In genomic region chr6:128491041-128491642, GRCh38 we compare ENCODE assay signal across 10 cellular contexts. TPM values are rescaled to one million over a fixed set of nuclear protein-coding genes. Genes with fewer than 3 reads are reported as not detected.
A peak's percentile ranks its signal among the peaks of the same experiment; 100 is the strongest.
DNase-seq lines count a peak whose midpoint lies in the region; ATAC-seq and TF ChIP-seq lines count a peak whose summit lies in the region.
"Had no signal": no experiment of that assay in that cellular context is flagged by ENCODE, and none has a peak within 500 bp of the region (broad histone marks: within the 10 kb centered on the region; RNA-seq: fewer than 3 reads in every experiment).

No MANE protein-coding gene starts in this region.

- H3K27me3 ChIP-seq in endocrine pancreas (ENCODE audit: control insufficient read depth, insufficient read depth, low read length) (no peaks in the 10 kb centered on the region), uterus (no peaks in the 10 kb centered on the region)

- H3K27ac ChIP-seq in uterus, result peak overlapping the region; percentile 60 to 76

- ATAC-seq in Right ventricle myocardium inferior (peak; percentile 14), mucosa of descending colon (peak; percentile 79), GM21360 (IDR thresholded peaks at IDR 0.05; ENCODE audit: unreplicated experiment) (no peak)

- no peak overlapping the region for H3K9ac ChIP-seq in endocrine pancreas (ENCODE audit: control insufficient read depth, insufficient read depth, low read length)

- intact Hi-C loops in Right ventricle myocardium inferior (cut with DNase I), result no loop called here
- intact Hi-C loops in cardiac septum (cut with DNase I), result no loop called here
- intact Hi-C loops in mucosa of descending colon (cut with DNase I, micrococcal nuclease), result no loop called here
- intact Hi-C loops in uterus (cut with DNase I; ENCODE audit: low total_unique reads), result no loop called here

- no peak for TF ChIP-seq POLR2A in uterus (IDR thresholded peaks at IDR 0.05)

- H3K36me3 ChIP-seq in endocrine pancreas (ENCODE audit: control insufficient read depth, insufficient read depth, low read length) (no peaks in the 10 kb centered on the region), mucosa of descending colon (ENCODE audit: low read depth) (no peaks in the 10 kb centered on the region), uterus (no peaks in the 10 kb centered on the region)

- DNase-seq in Right ventricle myocardium inferior (ENCODE audit: missing footprints) (no peak), cardiac septum (ENCODE audit: low spot score) (no peak), mucosa of descending colon (no peak), uterus (no peak), DMS53 (lab: John Stamatoyannopoulos, UW) (no peak)
- DNase-seq in NK-92 treated with Interleukin-12 subunit alpha and Interleukin-12 subunit beta, amount 100 ng/mL, for 24 hours (lab: John Stamatoyannopoulos, UW), result no peak
- DNase-seq: naive B cell, NCI-H1436 treated with DMSO at 0.1 percent for 48 hours had no signal

- H3K4me3 ChIP-seq in endocrine pancreas (ENCODE audit: control insufficient read depth, insufficient read depth, low read length), result peak overlapping the region; percentile 85
- no peak overlapping the region for H3K4me3 ChIP-seq in mucosa of descending colon
- H3K4me3 ChIP-seq in uterus, result peak overlapping the region in 1 of 2 donors; percentile 17

- H3K9me3 ChIP-seq in endocrine pancreas (ENCODE audit: control insufficient read depth, low read length), result no peaks in the 10 kb centered on the region
- H3K9me3 ChIP-seq in mucosa of descending colon, result no peaks in the 10 kb centered on the region
- no peaks in the 10 kb centered on the region for H3K9me3 ChIP-seq in uterus

- TF ChIP-seq CTCF in mucosa of descending colon (IDR thresholded peaks at IDR 0.05), result no peak
- no peak for TF ChIP-seq CTCF in uterus (IDR thresholded peaks at IDR 0.05)

- H3K4me1 ChIP-seq in endocrine pancreas (ENCODE audit: control insufficient read depth, insufficient read depth, low read length) (no peaks in the 10 kb centered on the region), mucosa of descending colon (ENCODE audit: low read depth) (peaks cover 36% of the 10 kb centered on the region), uterus (no peaks in the 10 kb centered on the region)

RNA-seq across cellular contexts. Expression of gene PTPRK, which starts 29.3 kb away (rescaled TPM):
- total RNA-seq in Right ventricle myocardium inferior, result 30.1 TPM
- total RNA-seq in cardiac septum, result 51.4 TPM
- total RNA-seq in mucosa of descending colon, result 100 to 1,000 TPM in 1 of 3 donors, 10 to 100 TPM in 2; 75.9 to 159 (median 86.7) TPM
- total RNA-seq in uterus, result 10 to 100 TPM; 20.0 to 64.2 (median 36.6) TPM
